In genomic region chr20:62121776-62122658, GRCh38 we compare ENCODE assay signal across 8 cellular contexts. TPM values are rescaled to one million over a fixed set of nuclear protein-coding genes. Genes with fewer than 3 reads are reported as not detected.
DNase-seq lines count a peak whose midpoint lies in the region; ATAC-seq lines count a peak whose summit lies in the region.

Gene LSM14B (plus strand): TSS chr20:62122475. CDS start chr20:62122667, 192 bp downstream.

- no peaks in the 10 kb centered on the region for H3K27me3 Mint-ChIP-seq in effector memory CD8-positive, alpha-beta T cell

- H3K14ac ChIP-seq in mesenchymal stem cell (ENCODE audit: low read length in 2 of 2): peak within 1 kb of the TSS in 1 of 2 experiments; percentile 93

- peaks cover 22% of the 10 kb centered on the region for H3K4me1 ChIP-seq in mesenchymal stem cell (ENCODE audit: control insufficient read depth, insufficient read depth, low read depth, low read length)

- H3K36me3 Mint-ChIP-seq in effector memory CD8-positive, alpha-beta T cell (ENCODE audit: insufficient read depth): peaks cover 56% of the 10 kb centered on the region

- no peaks in the 10 kb centered on the region for H3K9me3 Mint-ChIP-seq in effector memory CD8-positive, alpha-beta T cell

- DNase-seq in COR-L47 (lab: John Stamatoyannopoulos, UW) (peak; percentile 96), HUDEP-2 (lab: John Stamatoyannopoulos, UW; ENCODE audit: unreplicated experiment in 76 of 76) (peak in 75 of 76 experiments; percentile 60 to 98 (median 94)), NOMO-1 treated with dmso at 0.1 percent for 144 hours (lab: John Stamatoyannopoulos, UW; ENCODE audit: unreplicated experiment) (peak; percentile 95), mesenchymal stem cell (peak; percentile 95)
- peak; percentile 98 for DNase-seq in activated CD8-positive, alpha-beta memory T cell treated with anti-CD3 and anti-CD28 coated beads for 48 hours (ENCODE audit: low read depth in 2 of 3, low spot score in 2 of 3)
- peak; percentile 87 to 94 (median 90) for DNase-seq in effector memory CD8-positive, alpha-beta T cell
- DNase-seq in stimulated activated CD8-positive, alpha-beta memory T cell treated with anti-CD3 and anti-CD28 coated beads, Interleukin-12 subunit alpha, Interleukin-12 subunit beta, amount 100 ng/mL, for 24 hours (ENCODE audit: extremely low read depth): peak; percentile 93

- no peak within 1 kb of the TSS for H2AK5ac ChIP-seq in mesenchymal stem cell (ENCODE audit: low read length, severe bottlenecking)

- peak within 1 kb of the TSS; percentile 76 for H3K4me2 ChIP-seq in mesenchymal stem cell (ENCODE audit: low read length, poor library complexity, severe bottlenecking)

- H3K9ac ChIP-seq in mesenchymal stem cell (ENCODE audit: low read length): peak within 1 kb of the TSS; percentile 94

- H3K9me3 ChIP-seq in mesenchymal stem cell (ENCODE audit: control insufficient read depth, low read length): no peaks in the 10 kb centered on the region

- H3K4ac ChIP-seq in mesenchymal stem cell (ENCODE audit: low read depth in 1 of 2, low read length in 2 of 2): peak within 1 kb of the TSS; percentile 74 to 83

- H2BK5ac ChIP-seq in mesenchymal stem cell (ENCODE audit: low read depth, low read length, poor library complexity, severe bottlenecking): peak within 1 kb of the TSS; percentile 79

- H2BK12ac ChIP-seq in mesenchymal stem cell (ENCODE audit: low read length in 2 of 2): peak within 1 kb of the TSS in 1 of 2 experiments; percentile 15

- peak within 1 kb of the TSS; percentile 74 to 93 for H3K18ac ChIP-seq in mesenchymal stem cell (ENCODE audit: low read depth in 1 of 2, low read length in 2 of 2)

- peak within 1 kb of the TSS; percentile 66 for H2BK120ac ChIP-seq in mesenchymal stem cell (ENCODE audit: low read depth, low read length)

- peak within 1 kb of the TSS; percentile 82 to 84 for H3K4me3 Mint-ChIP-seq in effector memory CD8-positive, alpha-beta T cell

- H3K4me1 Mint-ChIP-seq in effector memory CD8-positive, alpha-beta T cell (ENCODE audit: low read depth in 2 of 2): peaks cover 45 to 53% of the 10 kb centered on the region in 2 donors

- peak within 1 kb of the TSS; percentile 80 for H4K8ac ChIP-seq in mesenchymal stem cell (ENCODE audit: low read length)

- peak within 1 kb of the TSS; percentile 72 for H2AFZ ChIP-seq in mesenchymal stem cell (ENCODE audit: low read depth, low read length)

- WGBS in mesenchymal stem cell: under 1% methylated on average over 44 of the region's 125 CpGs

- peak within 1 kb of the TSS; percentile 83 to 93 for H3K27ac Mint-ChIP-seq in effector memory CD8-positive, alpha-beta T cell

- H3K36me3 ChIP-seq in mesenchymal stem cell (ENCODE audit: control insufficient read depth in 1 of 2, insufficient read depth in 2 of 2, low read depth in 1 of 2, low read length in 2 of 2): peaks cover 24 to 26% of the 10 kb centered on the region in 2 experiments

- peak; percentile 74 for ATAC-seq in GM21381 (IDR thresholded peaks at IDR 0.05; ENCODE audit: unreplicated experiment)
- peak; percentile 66 for ATAC-seq in effector memory CD8-positive, alpha-beta T cell (replicated peaks)

- H3K23ac ChIP-seq in mesenchymal stem cell (ENCODE audit: low read length in 2 of 2): peak within 1 kb of the TSS in 1 of 2 experiments; percentile 66

- H4K91ac ChIP-seq in mesenchymal stem cell (ENCODE audit: low read length): peak within 1 kb of the TSS; percentile 66

- peaks cover 17% of the 10 kb centered on the region for H3K79me1 ChIP-seq in mesenchymal stem cell (replicated peaks; ENCODE audit: low read length, poor library complexity, severe bottlenecking)

- peak within 1 kb of the TSS; percentile 76 to 91 for H3K4me3 ChIP-seq in mesenchymal stem cell (ENCODE audit: insufficient read depth in 1 of 2, low read depth in 1 of 2, low read length in 2 of 2)

- H3K27me3 ChIP-seq in mesenchymal stem cell (ENCODE audit: control insufficient read depth in 1 of 2, insufficient read depth in 1 of 2, low read length in 2 of 2): peaks cover 28 to 31% of the 10 kb centered on the region in 2 experiments

- peak within 1 kb of the TSS; percentile 99 for H2BK15ac ChIP-seq in mesenchymal stem cell (ENCODE audit: low read depth, poor library complexity, severe bottlenecking)

- H3K27ac ChIP-seq in mesenchymal stem cell (ENCODE audit: low read length, poor library complexity, severe bottlenecking): peak within 1 kb of the TSS; percentile 78

RNA-seq across cellular contexts. Expression of gene LSM14B, which starts in this region (rescaled TPM):
- 32.2 TPM for polyA plus RNA-seq in mesenchymal stem cell (2013, experiment 1 of 2)
- polyA plus RNA-seq in mesenchymal stem cell (2013, experiment 2 of 2): 31.4 TPM

Comparison
In these comparisons a context has a peak if more than half of its experiments do, and no peak if none do; other contexts are left out.
1. Peak in every context shown above with its lines: DNase-seq, ATAC-seq, H3K4me3 ChIP-seq and H3K27ac ChIP-seq.